Comparison of ENCODE assay signal across 19 cellular contexts in the genomic region with DNA sequence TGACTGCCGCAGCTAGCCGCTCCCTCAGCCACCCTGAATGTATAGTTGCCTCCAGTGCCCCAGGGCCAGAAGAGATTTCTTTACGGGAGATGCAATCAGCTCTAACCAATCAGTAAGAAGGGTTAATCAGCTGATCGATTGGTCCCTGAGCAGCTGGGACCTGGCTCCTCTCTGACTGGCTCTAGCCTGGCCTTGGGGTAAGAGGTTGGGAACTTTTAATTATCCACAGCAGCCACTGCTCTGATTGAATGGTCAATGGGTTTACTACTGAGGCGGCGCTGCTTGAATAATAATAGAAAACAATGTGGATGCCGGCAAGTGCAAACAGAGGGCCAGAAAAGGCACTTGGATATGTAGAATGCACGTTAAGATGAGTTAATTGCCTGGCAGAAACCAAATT.
A peak's percentile ranks its signal among the peaks of the same experiment; 100 is the strongest.
DNase-seq lines count a peak whose midpoint lies in the region; FAIRE-seq and TF ChIP-seq lines count a peak whose summit lies in the region.
"Had no signal": no experiment of that assay in that cellular context is flagged by ENCODE, and none has a peak within 500 bp of the region (broad histone marks: within the 10 kb centered on the region; RNA-seq: fewer than 3 reads in every experiment).

No MANE protein-coding gene starts in this region.

- no peak overlapping the region for H2BK15ac ChIP-seq in H1 (ENCODE audit: low read length)

- H2AFZ ChIP-seq in H1 (ENCODE audit: low read length) (no peak overlapping the region), SK-N-SH (ENCODE audit: low read depth) (no peak overlapping the region)

- H3K4me3 ChIP-seq in H1 (ENCODE audit: extremely low read depth in 1 of 4, insufficient read depth in 2 of 4, low read depth in 3 of 4, low read length in 4 of 4): peak overlapping the region in 1 of 4 experiments; percentile 3; a peak in 3 of 8 replicates
- no peak overlapping the region for H3K4me3 ChIP-seq in mesodermal cell (ENCODE audit: extremely low read depth, insufficient read depth, low read length, poor library complexity, severe bottlenecking)
- H3K4me3 ChIP-seq in SK-N-SH (ENCODE audit: low read depth in 2 of 2, low read length in 1 of 2): no peak overlapping the region
- H3K4me3 ChIP-seq: MG63 had no signal

- H3K23me2 ChIP-seq in H1 (ENCODE audit: low read depth, low read length): no peaks in the 10 kb centered on the region; the same call in 1 of the 2 replicates

- POLR2A ChIA-PET in H1 (lab: Charles Lee; ENCODE audit: partially characterized antibody): interaction anchor here (0.6 to 1.7 kb wide), 2 partner anchors 8 to 71 kb away, joined by 3 to 5 read pairs; no protein-coding TSS in a partner anchor
- POLR2A ChIA-PET in SK-N-SH (lab: Yijun Ruan, JAX): no interaction called here

- TF ChIP-seq RAD21 in H1 (IDR thresholded peaks at IDR 0.05 in 1 of 2, conservative IDR thresholded peaks at IDR 0.05 in 1 of 2; ENCODE audit: low read depth in 2 of 2, low read length in 2 of 2): no peak
- TF ChIP-seq RAD21 in SK-N-SH (IDR thresholded peaks at IDR 0.05; ENCODE audit: low read length): no peak

- H3F3A ChIP-seq in SK-N-SH (replicated peaks; ENCODE audit: insufficient read depth): peaks cover 7% of the 10 kb centered on the region

- H3K14ac ChIP-seq in H1 (ENCODE audit: insufficient read length): no peak overlapping the region

- H3K4ac ChIP-seq in H1 (replicated peaks; ENCODE audit: insufficient read length, low read depth, low read length): no peak overlapping the region

- H2BK120ac ChIP-seq in H1 (replicated peaks; ENCODE audit: low read depth, low read length): no peak overlapping the region

- H2BK5ac ChIP-seq in H1 (ENCODE audit: low read depth, low read length): no peak overlapping the region

- H3K9me2 ChIP-seq in SK-N-SH: no peaks in the 10 kb centered on the region

- peak overlapping the region; percentile 12 to 24; a peak in 3 of 4 replicates for H3K4me2 ChIP-seq in H1 (ENCODE audit: insufficient read depth in 1 of 2, low read depth in 2 of 2, low read length in 2 of 2)
- H3K4me2 ChIP-seq in SK-N-SH: no peak overlapping the region

- H3K27me3 ChIP-seq in H1 (replicated peaks in 1 of 4; ENCODE audit: control insufficient read depth in 3 of 4, extremely low read depth in 1 of 4, insufficient read depth in 3 of 4, low read length in 3 of 4): no peaks in the 10 kb centered on the region
- H3K27me3 ChIP-seq in SK-N-SH (ENCODE audit: insufficient read depth): peaks cover 67% of the 10 kb centered on the region
- H3K27me3 ChIP-seq: MG63 had no signal

- no peaks in the 10 kb centered on the region for H4K20me1 ChIP-seq in H1 (replicated peaks in 1 of 2; ENCODE audit: control insufficient read depth in 1 of 2, insufficient read depth in 2 of 2, low read length in 2 of 2)
- H4K20me1 ChIP-seq in SK-N-SH (ENCODE audit: insufficient read depth): no peaks in the 10 kb centered on the region

- no peak overlapping the region for H4K8ac ChIP-seq in H1 (ENCODE audit: extremely low read depth, insufficient read depth, low read length)

- H3K9me3 ChIP-seq in H1 (ENCODE audit: insufficient read depth in 2 of 2, low read depth in 1 of 2, low read length in 1 of 2) (no peaks in the 10 kb centered on the region; a peak in 1 of 4 replicates), mesodermal cell (ENCODE audit: control insufficient read depth, low read length) (no peaks in the 10 kb centered on the region), SK-N-SH (no peaks in the 10 kb centered on the region)
- H3K9me3 ChIP-seq: MG63 had no signal

- TF ChIP-seq CTCF in H1 (IDR thresholded peaks at IDR 0.05; ENCODE audit: control extremely low read depth in 1 of 3, insufficient read depth in 1 of 3, low read depth in 1 of 3, low read length in 3 of 3) (no peak), SK-N-SH (IDR thresholded peaks at IDR 0.05) (no peak)

- TF ChIP-seq EP300 in H1 (IDR thresholded peaks at IDR 0.05; ENCODE audit: borderline replicate concordance in 1 of 2, low read depth in 2 of 2, low read length in 2 of 2) (no peak), SK-N-SH (IDR thresholded peaks at IDR 0.05; ENCODE audit: borderline replicate concordance in 1 of 2, low read depth in 1 of 2, low read length in 1 of 2) (no peak)

- DNase-seq in ELF-1 (ENCODE audit: low read depth, low spot score) (peak; percentile 98), NCI-H748 (lab: John Stamatoyannopoulos, UW; ENCODE audit: unreplicated experiment) (peak; percentile 81), H1 (ENCODE audit: low read depth in 1 of 2, low spot score in 2 of 2) (peak; percentile 57 to 70), SIG-M5 treated with dmso at 0.1 percent for 504 hours (lab: John Stamatoyannopoulos, UW; ENCODE audit: unreplicated experiment) (no peak), NCI-H1436 (lab: John Stamatoyannopoulos, UW) (no peak), SK-N-SH (no peak)
- no peak for DNase-seq in activated effector memory CD4-positive, alpha-beta T cell treated with anti-CD3 and anti-CD28 coated beads, Interleukin-2, amount 50 U/mL, for 16 hours
- DNase-seq: activated CD4-positive, alpha-beta memory T cell treated with anti-CD3 and anti-CD28 coated beads for 36 hours; activated T-cell treated with anti-CD3 and anti-CD28 coated beads, Interleukin-2, amount 50 U/mL, for 4 hours; CD4-positive, CD25-positive, alpha-beta regulatory T cell; DMS79; MG63; NCI-H2029 treated with DMSO at 0.1 percent for 48 hours; NCI-H526; SW 1271 had no signal

- H2BK20ac ChIP-seq in H1 (ENCODE audit: low read length): peak overlapping the region; percentile 64; the same call in 1 of the 2 replicates

- H3K36me3 ChIP-seq in H1 (ENCODE audit: control insufficient read depth in 2 of 4, insufficient read depth in 4 of 4, low read length in 3 of 4): no peaks in the 10 kb centered on the region
- no peaks in the 10 kb centered on the region for H3K36me3 ChIP-seq in mesodermal cell (ENCODE audit: control insufficient read depth, insufficient read depth, low read length)
- H3K36me3 ChIP-seq in SK-N-SH (replicated peaks in 1 of 2; ENCODE audit: control insufficient read depth in 1 of 2, insufficient read depth in 2 of 2, low read length in 1 of 2): no peaks in the 10 kb centered on the region
- H3K36me3 ChIP-seq: MG63 had no signal

- CTCF ChIA-PET in H1 (lab: Charles Lee; ENCODE audit: partially characterized antibody) (interaction anchor here (1.4 to 2.7 kb wide), 4 partner anchors 8 to 62 kb away, joined by 4 to 7 read pairs (median 4); no protein-coding TSS in a partner anchor), SK-N-SH (lab: Yijun Ruan, JAX) (no interaction called here)

- WGBS in H1 (ENCODE audit: extremely low coverage in 1 of 2, insufficient coverage in 1 of 2, insufficient read length in 1 of 2, insufficient replicate concordance in 2 of 2, low coverage in 1 of 2, low lambda C conversion rate in 2 of 2, missing lambda C conversion rate in 1 of 2), 2 experiments: 16% methylated on average over 8 of the region's 8 CpGs; no CpG with 5 or more reads in 1 of the 2 experiments
- WGBS in mesodermal cell (ENCODE audit: insufficient coverage in 2 of 2), 2 experiments: 27 to 36% methylated on average over 6 to 7 of the region's 8 CpGs
- 8% methylated on average over 8 of the region's 8 CpGs for WGBS in SK-N-SH (ENCODE audit: low lambda C conversion rate)

- no peak overlapping the region for H4K91ac ChIP-seq in H1 (replicated peaks; ENCODE audit: insufficient read length, low read length)

- H3K9ac ChIP-seq in H1 (replicated peaks in 1 of 4; ENCODE audit: extremely low read depth in 1 of 4, low read depth in 3 of 4, low read length in 3 of 4) (no peak overlapping the region), SK-N-SH (no peak overlapping the region)

- H3K56ac ChIP-seq in H1 (replicated peaks; ENCODE audit: insufficient read length, low read depth, low read length): no peak overlapping the region

- peak overlapping the region; percentile 35 for H4K5ac ChIP-seq in H1 (ENCODE audit: insufficient read length, low read depth, low read length)

- H2BK12ac ChIP-seq in H1 (ENCODE audit: low read depth, low read length): no peak overlapping the region

- no peak overlapping the region for H3K18ac ChIP-seq in H1 (ENCODE audit: extremely low read depth, low read length)

- no peaks in the 10 kb centered on the region for H3K79me1 ChIP-seq in H1 (ENCODE audit: low read depth, low read length)

- H3K27ac ChIP-seq in H1 (ENCODE audit: low read depth, low read length) (no peak overlapping the region), mesodermal cell (ENCODE audit: low read depth, low read length, severe bottlenecking) (peak overlapping the region; percentile 56), SK-N-SH (ENCODE audit: low read depth in 2 of 2, low read length in 1 of 2) (no peak overlapping the region)
- H3K27ac ChIP-seq: VCaP had no signal

- FAIRE-seq in H1 (lab: Jason Lieb, UNC): peak; percentile 77
- FAIRE-seq: islet of Langerhans, RCC 7860 had no signal

- TF ChIP-seq POLR2A in H1 (IDR thresholded peaks at IDR 0.05; ENCODE audit: control extremely low read depth in 1 of 2, low read depth in 2 of 2, low read length in 2 of 2): no peak

- no peaks in the 10 kb centered on the region for H3K79me2 ChIP-seq in H1 (ENCODE audit: control insufficient read depth in 1 of 2, insufficient read depth in 2 of 2, low read length in 2 of 2)
- no peaks in the 10 kb centered on the region for H3K79me2 ChIP-seq in SK-N-SH (ENCODE audit: insufficient read depth)

- no peak overlapping the region for H3K23ac ChIP-seq in H1 (ENCODE audit: insufficient read length)

- H3K4me1 ChIP-seq in H1 (replicated peaks in 1 of 4; ENCODE audit: control insufficient read depth in 3 of 4, insufficient read depth in 4 of 4, low read length in 3 of 4): peaks cover 6 to 27% (median 15%) of the 10 kb centered on the region in 4 experiments; a peak in 5 of 7 replicates
- H3K4me1 ChIP-seq in mesodermal cell (ENCODE audit: control insufficient read depth, insufficient read depth, low read length, poor library complexity, severe bottlenecking): peaks cover 8% of the 10 kb centered on the region
- no peaks in the 10 kb centered on the region; a peak in 1 of 4 replicates for H3K4me1 ChIP-seq in SK-N-SH (ENCODE audit: control insufficient read depth in 1 of 2, insufficient read depth in 2 of 2, low read depth in 1 of 2, low read length in 1 of 2)

- no peak overlapping the region for H2AK5ac ChIP-seq in H1 (ENCODE audit: low read depth, low read length)

TF ChIP-seq in H1, 55 proteins besides CTCF, POLR2A, EP300 and RAD21 (continues in another document):
- peak; percentile 46 for TF ChIP-seq SAP30 (IDR thresholded peaks at IDR 0.05; ENCODE audit: insufficient read depth, insufficient replicate concordance, low read length)
- no peak for TF ChIP-seq RBBP5 (IDR thresholded peaks at IDR 0.05; ENCODE audit: borderline replicate concordance, low read depth, low read length)
- no peak for TF ChIP-seq CEBPB (IDR thresholded peaks at IDR 0.05; ENCODE audit: low read depth, low read length)

TF ChIP-seq in SK-N-SH, 30 proteins besides CTCF, POLR2A, EP300 and RAD21 (continues in another document):
- TF ChIP-seq EZH2phosphoT487 (IDR thresholded peaks at IDR 0.05; ENCODE audit: borderline replicate concordance, low read depth) (no peak), NFIC (IDR thresholded peaks at IDR 0.05; ENCODE audit: borderline replicate concordance) (no peak)

Comparison
In these comparisons a context has a peak if more than half of its experiments do, and no peak if none do; other contexts are left out.
1. DNase-seq: peak in ELF-1 (single experiment), NCI-H748 (single experiment) and H1 (2 of 2); none in SIG-M5 treated with dmso at 0.1 percent for 504 hours (single experiment), NCI-H1436 (single experiment), activated effector memory CD4-positive, alpha-beta T cell treated with anti-CD3 and anti-CD28 coated beads, Interleukin-2, amount 50 U/mL, for 16 hours (single experiment) and SK-N-SH (single experiment).